In genomic region chr1:8911416-8912309, GRCh38 we compare ENCODE assay signal across 14 cellular contexts. TPM values are rescaled to one million over a fixed set of nuclear protein-coding genes. Genes with fewer than 3 reads are reported as not detected.
DNase-seq lines count a peak whose midpoint lies in the region; ATAC-seq lines count a peak whose summit lies in the region.
"Had no signal": no experiment of that assay in that cellular context is flagged by ENCODE, and none has a peak within 500 bp of the region (broad histone marks: within the 10 kb centered on the region; RNA-seq: fewer than 3 reads in every experiment).

No MANE protein-coding gene starts in this region.

- in situ Hi-C loops in KBM-7 (cut with MboI; ENCODE audit: low pct_unique_long_range_greater_than_20kb, low sequenced_read_pairs) = no loop called here

- CTCF ChIA-PET in activated CD4-positive, alpha-beta memory T cell treated with anti-CD3 and anti-CD28 coated beads for 36 hours (lab: Charles Lee) = interaction anchor here (1.9 to 2.1 kb wide), 2 partner anchors 76 to 93 kb away, joined by 8 to 10 read pairs; no protein-coding TSS in a partner anchor

- peaks cover 5% of the 10 kb centered on the region for H3K9me3 Mint-ChIP-seq in activated naive CD8-positive, alpha-beta T cell treated with anti-CD3 and anti-CD28 coated beads for 36 hours
- no peaks in the 10 kb centered on the region for H3K9me3 Mint-ChIP-seq in activated CD4-positive, alpha-beta memory T cell treated with anti-CD3 and anti-CD28 coated beads for 36 hours
- H3K9me3 Mint-ChIP-seq: natural killer cell had no signal

- peaks cover 40% of the 10 kb centered on the region for H3K4me1 Mint-ChIP-seq in activated naive CD8-positive, alpha-beta T cell treated with anti-CD3 and anti-CD28 coated beads for 36 hours
- peaks cover 2% of the 10 kb centered on the region for H3K4me1 Mint-ChIP-seq in activated CD4-positive, alpha-beta memory T cell treated with anti-CD3 and anti-CD28 coated beads for 36 hours (ENCODE audit: low read depth)
- H3K4me1 Mint-ChIP-seq: natural killer cell; stimulated activated memory B cell treated with anti-CD40 and anti-IgM and Interleukin-4, amounts not matched to agents 10 μg/mL and 1 μg/mL and 100 μg/mL, for 72 hours had no signal

- H3K36me3 Mint-ChIP-seq in activated naive CD8-positive, alpha-beta T cell treated with anti-CD3 and anti-CD28 coated beads for 36 hours = peaks cover 56% of the 10 kb centered on the region
- no peaks in the 10 kb centered on the region for H3K36me3 Mint-ChIP-seq in activated CD4-positive, alpha-beta memory T cell treated with anti-CD3 and anti-CD28 coated beads for 36 hours
- H3K36me3 Mint-ChIP-seq: natural killer cell; stimulated activated memory B cell treated with anti-CD40 and anti-IgM and Interleukin-4, amounts not matched to agents 10 μg/mL and 1 μg/mL and 100 μg/mL, for 72 hours had no signal

- H3K27ac Mint-ChIP-seq in activated naive CD8-positive, alpha-beta T cell treated with anti-CD3 and anti-CD28 coated beads for 36 hours = peak overlapping the region; percentile 79
- H3K27ac Mint-ChIP-seq in activated CD4-positive, alpha-beta memory T cell treated with anti-CD3 and anti-CD28 coated beads for 36 hours = no peak overlapping the region
- H3K27ac Mint-ChIP-seq: natural killer cell; stimulated activated memory B cell treated with anti-CD40 and anti-IgM and Interleukin-4, amounts not matched to agents 10 μg/mL and 1 μg/mL and 100 μg/mL, for 72 hours had no signal

- DNase-seq in COR-L47 (lab: John Stamatoyannopoulos, UW) (peak; percentile 83), KBM-7 (peak; percentile 25), iris pigment epithelial cell (ENCODE audit: low read depth) (peak; percentile 38)
- no peak for DNase-seq in activated naive CD8-positive, alpha-beta T cell treated with anti-CD3 and anti-CD28 coated beads for 36 hours
- no peak for DNase-seq in central memory CD4-positive, alpha-beta T cell
- DNase-seq in stimulated activated CD4-positive, alpha-beta T cell treated with anti-CD3 and anti-CD28 coated beads, Interleukin-4, amount 100 ng/mL, for 4 hours = no peak
- DNase-seq in activated CD4-positive, alpha-beta memory T cell treated with anti-CD3 and anti-CD28 coated beads for 36 hours = no peak
- DNase-seq: DND-41; natural killer cell; right cardiac atrium; stimulated activated CD4-positive, alpha-beta T cell treated with anti-CD3 and anti-CD28 coated beads, Interleukin-4, amount 100 ng/mL, for 24 hours had no signal

- ATAC-seq in HG03469 (IDR thresholded peaks at IDR 0.05; ENCODE audit: unreplicated experiment) = no peak
- ATAC-seq: activated CD4-positive, CD25-positive, alpha-beta regulatory T cell treated with anti-CD3 and anti-CD28 coated beads, Interleukin-2, amount 50 U/mL, for 24 hours; natural killer cell; stimulated activated memory B cell treated with anti-CD40 and anti-IgM and Interleukin-4, amounts not matched to agents 10 μg/mL and 1 μg/mL and 100 μg/mL, for 72 hours had no signal

- no peaks in the 10 kb centered on the region for H3K27me3 Mint-ChIP-seq in activated naive CD8-positive, alpha-beta T cell treated with anti-CD3 and anti-CD28 coated beads for 36 hours
- peaks cover 3% of the 10 kb centered on the region for H3K27me3 Mint-ChIP-seq in activated CD4-positive, alpha-beta memory T cell treated with anti-CD3 and anti-CD28 coated beads for 36 hours

- POLR2A ChIA-PET in activated CD4-positive, alpha-beta memory T cell treated with anti-CD3 and anti-CD28 coated beads for 36 hours (lab: Charles Lee) = no interaction called here

- intact Hi-C loops in activated CD4-positive, alpha-beta memory T cell treated with anti-CD3 and anti-CD28 coated beads for 36 hours (cut with micrococcal nuclease) = no loop called here

- no peak overlapping the region for H3K4me3 Mint-ChIP-seq in activated naive CD8-positive, alpha-beta T cell treated with anti-CD3 and anti-CD28 coated beads for 36 hours
- H3K4me3 Mint-ChIP-seq in activated CD4-positive, alpha-beta memory T cell treated with anti-CD3 and anti-CD28 coated beads for 36 hours = no peak overlapping the region
- H3K4me3 Mint-ChIP-seq: natural killer cell; stimulated activated memory B cell treated with anti-CD40 and anti-IgM and Interleukin-4, amounts not matched to agents 10 μg/mL and 1 μg/mL and 100 μg/mL, for 72 hours had no signal

RNA-seq across cellular contexts. Expression of gene ENO1, which starts 33.2 kb away (rescaled TPM):
- 1,000 to 10,000 TPM; 3,744 to 3,761 TPM for total RNA-seq in activated naive CD8-positive, alpha-beta T cell treated with anti-CD3 and anti-CD28 coated beads for 36 hours
- total RNA-seq in activated CD4-positive, alpha-beta memory T cell treated with anti-CD3 and anti-CD28 coated beads for 36 hours = 1,000 to 10,000 TPM; 3,008 to 3,028 TPM

RNA-seq across cellular contexts. Expression of gene CA6, which starts 34.0 kb away (rescaled TPM):
- total RNA-seq in activated naive CD8-positive, alpha-beta T cell treated with anti-CD3 and anti-CD28 coated beads for 36 hours = 10 to 100 TPM; 12.3 to 13.7 TPM
- total RNA-seq in activated CD4-positive, alpha-beta memory T cell treated with anti-CD3 and anti-CD28 coated beads for 36 hours = under 1 TPM; 0.17 to 0.26 TPM
- total RNA-seq: natural killer cell, right cardiac atrium had no signal

Comparison
In these comparisons a context has a peak if more than half of its experiments do, and no peak if none do; other contexts are left out.
1. DNase-seq: peak in COR-L47 (single experiment), KBM-7 (single experiment) and iris pigment epithelial cell (single experiment); none in activated naive CD8-positive, alpha-beta T cell treated with anti-CD3 and anti-CD28 coated beads for 36 hours (single experiment), central memory CD4-positive, alpha-beta T cell (single experiment), stimulated activated CD4-positive, alpha-beta T cell treated with anti-CD3 and anti-CD28 coated beads, Interleukin-4, amount 100 ng/mL, for 4 hours (0 of 2) and activated CD4-positive, alpha-beta memory T cell treated with anti-CD3 and anti-CD28 coated beads for 36 hours (single experiment).
2. RNA of gene CA6, which starts 34.0 kb away (total RNA-seq): 12.3 to 13.7 TPM in activated naive CD8-positive, alpha-beta T cell treated with anti-CD3 and anti-CD28 coated beads for 36 hours; 0.17 to 0.26 TPM in activated CD4-positive, alpha-beta memory T cell treated with anti-CD3 and anti-CD28 coated beads for 36 hours; every median in the first group is over 10 times any median in the second.